Comparison of ENCODE assay signal across 8 cellular contexts in the genomic region with DNA sequence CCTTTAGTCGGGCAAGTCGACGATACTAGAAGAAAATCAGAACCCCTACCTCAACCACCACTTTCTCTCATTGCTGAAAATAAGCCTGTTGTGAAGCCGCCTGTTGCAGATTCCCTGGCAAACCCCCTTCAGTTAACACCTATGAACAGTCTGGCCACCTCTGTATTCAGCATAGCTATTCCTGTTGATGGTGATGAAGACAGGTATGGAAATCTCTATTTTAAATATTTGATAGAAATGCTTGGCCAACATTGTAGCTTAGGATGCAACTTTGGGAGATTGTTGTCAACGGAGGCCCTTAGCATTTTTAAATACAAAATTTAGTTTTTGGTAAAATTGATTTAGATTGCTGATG. TPM values are rescaled to one million over a fixed set of nuclear protein-coding genes. Genes with fewer than 3 reads are reported as not detected.
DNase-seq lines count a peak whose midpoint lies in the region; ATAC-seq and TF ChIP-seq lines count a peak whose summit lies in the region.

No MANE protein-coding gene starts in this region.

- CTCF ChIA-PET in BJ (lab: Yijun Ruan, JAX), result interaction anchor here (0.6 to 6.0 kb wide), 6 partner anchors 59 to 192 kb away, joined by 3 to 48 read pairs (median 4); no protein-coding TSS in a partner anchor
- CTCF ChIA-PET in GM10248 (lab: Yijun Ruan, JAX), result interaction anchor here (0.8 to 6.0 kb wide), 8 partner anchors 8 to 172 kb away, joined by 3 to 39 read pairs (median 4); no protein-coding TSS in a partner anchor

- no peaks in the 10 kb centered on the region for H3K27me3 ChIP-seq in BJ (ENCODE audit: control insufficient read depth, insufficient read depth, low read length)

- DNase-seq in BJ (ENCODE audit: low read depth), result no peak
- DNase-seq in choroid plexus epithelial cell (ENCODE audit: low read depth), result no peak
- DNase-seq in naive thymus-derived CD8-positive, alpha-beta T cell, result no peak
- no peak for DNase-seq in LoVo (ENCODE audit: low spot score)
- no peak for DNase-seq in GOT3 (lab: John Stamatoyannopoulos, UW)
- no peak for DNase-seq in GM10248 (ENCODE audit: extremely low spot score)

- TF ChIP-seq CTCF in BJ (IDR thresholded peaks at IDR 0.05; ENCODE audit: insufficient read depth, low read depth, low read length), result no peak
- TF ChIP-seq CTCF in choroid plexus epithelial cell (conservative IDR thresholded peaks at IDR 0.05; ENCODE audit: low read depth, low read length), result no peak
- TF ChIP-seq CTCF in GM10248 (IDR thresholded peaks at IDR 0.05; ENCODE audit: control extremely low read depth, extremely low read depth, low read depth, missing control alignments), result no peak

- no peak for ATAC-seq in naive thymus-derived CD8-positive, alpha-beta T cell
- ATAC-seq in HG03457 (IDR thresholded peaks at IDR 0.05; ENCODE audit: unreplicated experiment), result no peak

- H3K27ac Mint-ChIP-seq in naive thymus-derived CD8-positive, alpha-beta T cell, result peak overlapping the region; percentile 41 to 94 (median 77)

- H3K36me3 ChIP-seq in BJ (ENCODE audit: control insufficient read depth, insufficient read depth, low read length) (peaks cover 4% of the 10 kb centered on the region; the same call in 1 of the 2 replicates), KOPT-K1 (ENCODE audit: insufficient read depth, low read length) (peaks cover 28% of the 10 kb centered on the region)

- H3K9me3 Mint-ChIP-seq in naive thymus-derived CD8-positive, alpha-beta T cell, result no peaks in the 10 kb centered on the region

- H3K27ac ChIP-seq in KOPT-K1 (ENCODE audit: low read depth, low read length, poor library complexity, severe bottlenecking), result peak overlapping the region; percentile 91

- H3K4me3 ChIP-seq in BJ (ENCODE audit: low read depth, low read length), result peak overlapping the region; percentile 84
- peak overlapping the region; percentile 95 for H3K4me3 ChIP-seq in choroid plexus epithelial cell (ENCODE audit: low read depth, low read length)

- H3K9me3 ChIP-seq in KOPT-K1 (ENCODE audit: insufficient read depth, low read length, poor library complexity, severe bottlenecking), result no peaks in the 10 kb centered on the region

- peaks cover 29 to 63% (median 56%) of the 10 kb centered on the region in 4 donors for H3K4me1 Mint-ChIP-seq in naive thymus-derived CD8-positive, alpha-beta T cell

- H3K4me3 Mint-ChIP-seq in naive thymus-derived CD8-positive, alpha-beta T cell, result peak overlapping the region; percentile 80 to 97 (median 90)

- H3K36me3 Mint-ChIP-seq in naive thymus-derived CD8-positive, alpha-beta T cell, result peaks cover 0 to 31% (median 13%) of the 10 kb centered on the region in 3 donors

- POLR2A ChIA-PET in BJ (lab: Charles Lee), result no interaction called here
- POLR2A ChIA-PET in naive thymus-derived CD8-positive, alpha-beta T cell (lab: Charles Lee), result interaction anchor here (1.1 to 5.9 kb wide), 3 partner anchors 8 to 192 kb away, joined by 3 to 58 read pairs (median 5); partner anchors contain the start of genes EIF2A, SELENOT and SERP1
- POLR2A ChIA-PET in GM10248 (lab: Yijun Ruan, JAX), result no interaction called here

- H3K27me3 Mint-ChIP-seq in naive thymus-derived CD8-positive, alpha-beta T cell, result no peaks in the 10 kb centered on the region

RNA-seq across cellular contexts. Expression of gene TSC22D2, which starts 3.0 kb away (rescaled TPM):
- polyA plus RNA-seq in BJ (2011; rRNA removed), result 8.4 and 13.9 TPM in 2 replicates
- 25.4 and 26.1 TPM in 2 replicates for polyA minus RNA-seq in BJ (2011; rRNA and poly(A)+ RNA removed)
- 10 to 100 TPM; 25.9 to 28.9 TPM for total RNA-seq in naive thymus-derived CD8-positive, alpha-beta T cell
- polyA plus RNA-seq in naive thymus-derived CD8-positive, alpha-beta T cell, result 10 to 100 TPM in 1 of 3 donors, 1 to 10 TPM in 2; 6.3 to 11.8 (median 8.0) TPM
